Comparison of ENCODE assay signal across 32 cellular contexts in genomic region chr20:24227600-24227999, GRCh38.
"Had no signal": no experiment of that assay in that cellular context is flagged by ENCODE, and none has a peak within 500 bp of the region (broad histone marks: within the 10 kb centered on the region; RNA-seq: fewer than 3 reads in every experiment).

No MANE protein-coding gene starts in this region.

- ATAC-seq: activated CD8-positive, alpha-beta T cell treated with anti-CD3 and anti-CD28 coated beads for 36 hours; activated naive CD4-positive, alpha-beta T cell treated with anti-CD3 and anti-CD28 coated beads, Interleukin-2, amount 50 U/mL, for 72 hours; activated T-cell treated with anti-CD3 and anti-CD28 coated beads, Interleukin-2, amount 50 U/mL, for 4 hours; activated T-cell treated with anti-CD3 and anti-CD28 coated beads, Interleukin-2, amount 50 U/mL, for 72 hours; activated T-helper 17 cell treated with anti-CD3 and anti-CD28 coated beads, Interleukin-2, amount 50 U/mL, for 72 hours; body of pancreas had no signal

- H3K36me3 ChIP-seq: adrenal gland, brain microvascular endothelial cell, breast epithelium had no signal

- H3K4me3 ChIP-seq: adrenal gland, body of pancreas, breast epithelium had no signal

- H3K27ac ChIP-seq: adrenal gland, body of pancreas, brain microvascular endothelial cell, breast epithelium, VCaP had no signal

- DNase-seq: activated B cell treated with CpG ODN at 0.5 μM for 24 hours; activated CD4-positive, alpha-beta memory T cell treated with anti-CD3 and anti-CD28 coated beads for 36 hours; activated CD4-positive, alpha-beta T cell treated with anti-CD3 and anti-CD28 coated beads for 4 hours; activated CD4-positive, alpha-beta T cell treated with anti-CD3 and anti-CD28 coated beads, Interleukin-2, amount 10 ng/mL, durations not matched to agents 24 days and 14 days; activated CD4-positive, alpha-beta T cell treated with anti-CD3 and anti-CD28 coated beads, Interleukin-2, amount 50 U/mL, for 1 hour; activated CD4-positive, alpha-beta T cell treated with anti-CD3 and anti-CD28 coated beads, Interleukin-2, amount 50 U/mL, for 4 hours; activated CD4-positive, CD25-positive, alpha-beta regulatory T cell treated with anti-CD3 and anti-CD28 coated beads, Interleukin-2, amount 50 U/mL, for 72 hours; activated CD8-positive, alpha-beta memory T cell treated with anti-CD3 and anti-CD28 coated beads, Interleukin-2, amount 50 U/mL, for 4 hours; activated CD8-positive, alpha-beta T cell treated with anti-CD3 and anti-CD28 coated beads for 36 hours; activated effector memory CD4-positive, alpha-beta T cell treated with anti-CD3 and anti-CD28 coated beads, Interleukin-2, amount 50 U/mL, for 16 hours; activated gamma-delta T cell treated with Interleukin-2 at 50 U/mL for 16 hours; activated naive CD4-positive, alpha-beta T cell; activated naive CD4-positive, alpha-beta T cell treated with anti-CD3 and anti-CD28 coated beads for 36 hours; activated naive CD4-positive, alpha-beta T cell treated with anti-CD3 and anti-CD28 coated beads, Interleukin-2, amount 50 U/mL, for 16 hours; activated naive CD8-positive, alpha-beta T cell treated with anti-CD3 and anti-CD28 coated beads for 36 hours; activated T-cell treated with anti-CD3 and anti-CD28 coated beads for 4 hours; activated T-cell treated with anti-CD3 and anti-CD28 coated beads, Interleukin-2, amount 50 U/mL, for 1 hour; activated T-cell treated with anti-CD3 and anti-CD28 coated beads, Interleukin-2, amount 50 U/mL, for 4 hours; activated T-cell treated with anti-CD3 and anti-CD28 coated beads, Interleukin-2, amount 50 U/mL, for 72 hours; adrenal gland; amniotic stem cell; aorta; body of pancreas; brain microvascular endothelial cell; central memory CD4-positive, alpha-beta T cell; T-helper 1 cell; T-helper 2 cell; T-helper 9 cell had no signal

- H3K4me1 ChIP-seq: adrenal gland, body of pancreas, breast epithelium had no signal

- H3K9me3 ChIP-seq: adrenal gland, body of pancreas, breast epithelium had no signal

- H3K27me3 ChIP-seq: adrenal gland, body of pancreas, brain microvascular endothelial cell, breast epithelium had no signal
